8 cellular contexts compared by ENCODE assay signal in the genomic region with DNA sequence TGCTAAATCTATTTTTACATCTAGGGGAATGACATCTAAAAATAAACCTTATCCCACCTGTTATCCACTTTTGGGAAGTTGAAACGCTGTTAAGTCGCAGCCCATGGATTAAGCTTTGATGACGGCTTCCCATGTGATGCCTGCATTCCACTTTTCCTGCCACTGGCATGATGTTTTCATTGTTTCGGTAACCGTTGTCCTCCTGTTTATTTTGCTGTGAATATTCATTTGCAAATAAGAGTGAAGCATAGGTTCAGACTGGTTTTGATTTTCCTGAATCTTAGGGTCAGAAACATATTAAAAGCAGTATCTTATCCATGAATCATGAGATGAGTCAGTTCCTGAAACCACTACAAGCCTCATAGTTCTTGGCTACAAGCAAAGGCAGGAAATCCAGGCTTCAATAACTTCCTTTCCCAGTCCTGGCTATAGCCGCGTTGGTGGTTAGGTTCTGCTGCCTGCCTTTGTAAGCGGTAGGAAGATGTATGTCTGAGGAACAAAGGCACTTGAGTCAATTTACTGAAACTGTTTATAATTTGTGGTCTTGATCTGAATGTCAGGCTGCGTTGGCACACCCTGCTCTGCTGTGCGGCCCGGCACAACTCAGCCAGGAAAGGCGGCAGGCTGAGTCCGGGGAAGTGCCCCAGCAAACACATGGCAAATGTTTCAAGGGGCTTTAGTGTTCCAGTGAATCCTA. TPM values are rescaled to one million over a fixed set of nuclear protein-coding genes. Genes with fewer than 3 reads are reported as not detected.
DNase-seq lines count a peak whose midpoint lies in the region; ATAC-seq, FAIRE-seq and TF ChIP-seq lines count a peak whose summit lies in the region.

No MANE protein-coding gene starts in this region.

- no peak overlapping the region for H3K4me3 Mint-ChIP-seq in T-helper 2 cell treated with Interferon-gamma antibody and Interleukin-4, amounts not matched to agents 5 μg/mL and 100 μg/mL, for 36 hours

- H3K4me3 ChIP-seq in AG04449 (ENCODE audit: low read depth, low read length) (peak overlapping the region; percentile 42), Peyer's patch (peak overlapping the region in 2 of 4 donors; percentile 19 to 42)

- FAIRE-seq in endometrium (lab: Jason Lieb, UNC), result peak; percentile 50

- DNase-seq in AG04449 (ENCODE audit: low read depth, low spot score) (peak; percentile 91), HK-2 (ENCODE audit: unreplicated experiment) (peak; percentile 60), Peyer's patch (peak in 2 of 3 donors; percentile 56 to 66), mucosa of gallbladder (ENCODE audit: low spot score) (peak; percentile 51)
- DNase-seq in T-helper 2 cell treated with Interferon-gamma antibody and Interleukin-4, amounts not matched to agents 5 μg/mL and 100 μg/mL, for 36 hours (ENCODE audit: low spot score), result no peak

- no peaks in the 10 kb centered on the region for H3K27me3 ChIP-seq in Peyer's patch

- H3K36me3 Mint-ChIP-seq in T-helper 2 cell treated with Interferon-gamma antibody and Interleukin-4, amounts not matched to agents 5 μg/mL and 100 μg/mL, for 36 hours (ENCODE audit: low read depth), result no peaks in the 10 kb centered on the region

- ATAC-seq in HG02938 (IDR thresholded peaks at IDR 0.05; ENCODE audit: unreplicated experiment) (no peak), HG03139 (IDR thresholded peaks at IDR 0.05; ENCODE audit: unreplicated experiment) (no peak)

- peaks cover 0 to 52% (median 11%) of the 10 kb centered on the region in 4 donors for H3K4me1 ChIP-seq in Peyer's patch

- H3K9me3 ChIP-seq in Peyer's patch, result no peaks in the 10 kb centered on the region

- TF ChIP-seq POLR2A in Peyer's patch (IDR thresholded peaks at IDR 0.05), result no peak

- peaks cover 10% of the 10 kb centered on the region for H3K4me1 Mint-ChIP-seq in T-helper 2 cell treated with Interferon-gamma antibody and Interleukin-4, amounts not matched to agents 5 μg/mL and 100 μg/mL, for 36 hours (ENCODE audit: low read depth)

- peak overlapping the region; percentile 55 to 93 (median 83) for H3K27ac ChIP-seq in Peyer's patch

- CTCF ChIA-PET in AG04449 (lab: Yijun Ruan, JAX), result interaction anchor here (1.2 to 3.5 kb wide), 6 partner anchors 12 to 362 kb away, joined by 3 to 17 read pairs (median 8); no protein-coding TSS in a partner anchor

- POLR2A ChIA-PET in AG04449 (lab: Yijun Ruan, JAX), result interaction anchor here (1.1 kb wide), 1 partner anchor 316 kb away, joined by 5 read pairs; a partner anchor contains a TSS

- H3K36me3 ChIP-seq in Peyer's patch, result no peaks in the 10 kb centered on the region

- no peak overlapping the region for H3K27ac Mint-ChIP-seq in T-helper 2 cell treated with Interferon-gamma antibody and Interleukin-4, amounts not matched to agents 5 μg/mL and 100 μg/mL, for 36 hours

- H3K9me3 Mint-ChIP-seq in T-helper 2 cell treated with Interferon-gamma antibody and Interleukin-4, amounts not matched to agents 5 μg/mL and 100 μg/mL, for 36 hours, result no peaks in the 10 kb centered on the region

- peaks cover 81% of the 10 kb centered on the region for H3K27me3 Mint-ChIP-seq in T-helper 2 cell treated with Interferon-gamma antibody and Interleukin-4, amounts not matched to agents 5 μg/mL and 100 μg/mL, for 36 hours (ENCODE audit: low read depth)

- TF ChIP-seq CTCF in AG04449 (IDR thresholded peaks at IDR 0.05; ENCODE audit: insufficient read depth, low read length, missing control alignments), result no peak
- TF ChIP-seq CTCF in Peyer's patch (IDR thresholded peaks at IDR 0.05), result no peak

RNA-seq across cellular contexts. Expression of a gene that starts 19.4 kb away (rescaled TPM):
- total RNA-seq in Peyer's patch (100 to 1,000 TPM in 1 of 4 donors, 10 to 100 TPM in 3; 34.5 to 125 (median 65.1) TPM), mucosa of gallbladder (88.8 TPM)
